Comparison of ENCODE assay signal across 19 cellular contexts in the genomic region with DNA sequence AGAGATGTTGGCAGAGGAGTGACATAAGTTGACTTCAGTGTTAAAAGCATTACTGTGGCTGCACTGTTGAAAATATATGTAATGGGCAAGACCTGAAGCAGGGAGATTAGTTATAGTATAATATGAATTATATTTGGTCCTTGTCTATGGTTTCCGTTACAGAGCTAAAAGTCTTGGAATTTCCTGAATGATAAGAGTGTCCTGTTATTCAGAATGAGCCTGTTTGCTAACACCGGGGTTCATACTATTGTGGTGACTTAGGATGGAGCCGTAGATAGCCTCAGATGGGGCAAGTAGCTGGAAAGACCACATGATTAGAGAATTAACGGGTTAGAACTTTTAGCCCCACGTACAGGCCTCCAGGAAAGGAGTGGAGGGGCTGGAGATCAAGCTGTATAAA.
"Had no signal": no experiment of that assay in that cellular context is flagged by ENCODE, and none has a peak within 500 bp of the region (broad histone marks: within the 10 kb centered on the region; RNA-seq: fewer than 3 reads in every experiment).

No MANE protein-coding gene starts in this region.

- H3K27me3 ChIP-seq: adrenal gland, body of pancreas, esophagus squamous epithelium, left lung, ovary, SJCRH30, testis, upper lobe of right lung had no signal

- H3K27ac ChIP-seq: body of pancreas, esophagus squamous epithelium, ovary, SJCRH30, testis, upper lobe of right lung had no signal

- DNase-seq: activated gamma-delta T cell treated with Interleukin-2 at 50 U/mL for 16 hours; activated T-cell treated with anti-CD3 and anti-CD28 coated beads for 4 hours; adrenal gland; body of pancreas; cerebellar nuclear complex; esophagus squamous epithelium; foreskin melanocyte; left lung; mesendoderm; ovary; SJCRH30; stimulated activated CD4-positive, alpha-beta T cell treated with anti-CD3 and anti-CD28 coated beads, Interleukin-4, amount 100 ng/mL, for 1 hour; stimulated activated CD8-positive, alpha-beta memory T cell treated with anti-CD3 and anti-CD28 coated beads, Interleukin-4, amount 100 ng/mL, for 48 hours; SW 1271; T-helper 9 cell; testis; upper lobe of right lung had no signal

- H3K4me3 Mint-ChIP-seq: stimulated activated naive CD8-positive, alpha-beta T cell treated with anti-CD3 and anti-CD28 coated beads, Interleukin-15, Interleukin-2, amounts not matched to agents 100 ng/mL and 50 ng/mL, for 24 hours had no signal

- FAIRE-seq: keratinocyte had no signal

- H3K27ac Mint-ChIP-seq: stimulated activated naive CD8-positive, alpha-beta T cell treated with anti-CD3 and anti-CD28 coated beads, Interleukin-15, Interleukin-2, amounts not matched to agents 100 ng/mL and 50 ng/mL, for 24 hours had no signal

- H3K9me3 ChIP-seq: adrenal gland, body of pancreas, esophagus squamous epithelium, left lung, ovary, SJCRH30, testis, upper lobe of right lung had no signal

- H3K9me3 Mint-ChIP-seq: stimulated activated naive CD8-positive, alpha-beta T cell treated with anti-CD3 and anti-CD28 coated beads, Interleukin-15, Interleukin-2, amounts not matched to agents 100 ng/mL and 50 ng/mL, for 24 hours had no signal

- H3K36me3 ChIP-seq: ovary had no signal

- ATAC-seq: body of pancreas, left lung, upper lobe of right lung had no signal

- H3K27me3 Mint-ChIP-seq: stimulated activated naive CD8-positive, alpha-beta T cell treated with anti-CD3 and anti-CD28 coated beads, Interleukin-15, Interleukin-2, amounts not matched to agents 100 ng/mL and 50 ng/mL, for 24 hours had no signal

- H3K4me3 ChIP-seq: adrenal gland, body of pancreas, esophagus squamous epithelium, left lung, ovary, SJCRH30, testis, upper lobe of right lung had no signal
